8 cellular contexts compared by ENCODE assay signal in genomic region chr3:10453764-10454163, GRCh38. TPM values are rescaled to one million over a fixed set of nuclear protein-coding genes. Genes with fewer than 3 reads are reported as not detected.
"Had no signal": no experiment of that assay in that cellular context is flagged by ENCODE, and none has a peak within 500 bp of the region (broad histone marks: within the 10 kb centered on the region; RNA-seq: fewer than 3 reads in every experiment).

No MANE protein-coding gene starts in this region.

- ATAC-seq: GM23338, HepG2 had no signal

- H3K27me3 Mint-ChIP-seq: IgD-negative memory B cell had no signal

- H3K4me3 ChIP-seq: GM23338 had no signal

- H3K4me3 Mint-ChIP-seq: GM23338, H9, HFFc6 had no signal

- H3K36me3 Mint-ChIP-seq: IgD-negative memory B cell had no signal

- H3K9me3 Mint-ChIP-seq: GM23338, H9, HFFc6, IgD-negative memory B cell had no signal

- H3K27ac Mint-ChIP-seq: GM23338, HFFc6 had no signal

- H3K4me2 ChIP-seq: GM23338 had no signal

- DNase-seq: H9, HCEC 1CT, HFFc6, KBM-7 had no signal

- H3K27ac ChIP-seq: HL-60 had no signal

RNA-seq across cellular contexts. Expression of gene ATP2B2, which starts 51.6 kb away (rescaled TPM):
- total RNA-seq: HFFc6 had no signal
